In the genomic region with DNA sequence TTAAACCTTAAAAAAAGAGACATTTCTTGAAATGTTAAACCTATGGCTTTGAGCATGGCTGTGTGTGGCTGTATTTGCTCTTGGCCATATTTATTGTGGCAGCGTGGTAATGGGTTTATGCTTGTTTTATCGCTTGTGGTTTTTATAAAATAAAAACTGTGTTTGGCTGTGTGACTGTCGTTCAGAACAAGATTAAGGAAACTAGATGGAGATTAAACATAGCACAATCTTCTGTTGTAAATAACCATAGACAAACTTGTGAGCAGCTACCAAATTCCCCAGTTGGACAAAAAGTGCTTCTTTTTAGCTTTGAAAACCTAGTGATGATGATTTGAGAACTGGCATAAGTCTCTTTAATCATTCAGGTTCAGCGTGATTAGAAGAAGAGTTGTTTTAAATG, we compare ENCODE assay signal across 18 cellular contexts.
DNase-seq lines count a peak whose midpoint lies in the region; ATAC-seq and TF ChIP-seq lines count a peak whose summit lies in the region.
"Had no signal": no experiment of that assay in that cellular context is flagged by ENCODE, and none has a peak within 500 bp of the region (broad histone marks: within the 10 kb centered on the region; RNA-seq: fewer than 3 reads in every experiment).

No MANE protein-coding gene starts in this region.

- no peaks in the 10 kb centered on the region for H3K27me3 ChIP-seq in uterus

- no peak overlapping the region for H3K27ac ChIP-seq in HEK293 (ENCODE audit: extremely low read depth, low read depth, low read length)
- peak overlapping the region; percentile 9 to 40 for H3K27ac ChIP-seq in uterus
- H3K27ac ChIP-seq: C4-2B, GM23248, KMS-11 had no signal

- no peak overlapping the region for H3K4me3 ChIP-seq in HEK293 (ENCODE audit: low read depth, low read length)
- no peak overlapping the region for H3K4me3 ChIP-seq in fibroblast of villous mesenchyme (ENCODE audit: low read depth, low read length)
- no peak overlapping the region for H3K4me3 ChIP-seq in uterus
- H3K4me3 ChIP-seq: GM23248 had no signal

- POLR2A ChIA-PET in HEK293 (lab: Yijun Ruan, JAX) = no interaction called here

- no peaks in the 10 kb centered on the region for H3K9me3 ChIP-seq in HEK293 (ENCODE audit: control insufficient read depth, insufficient read depth, low read depth, low read length)
- H3K9me3 ChIP-seq in uterus = no peaks in the 10 kb centered on the region
- H3K9me3 ChIP-seq: Caco-2 had no signal

- ATAC-seq in HG02678 (IDR thresholded peaks at IDR 0.05; ENCODE audit: unreplicated experiment) (no peak), GM21825 (IDR thresholded peaks at IDR 0.05; ENCODE audit: unreplicated experiment) (no peak)

- TF ChIP-seq POLR2A in uterus (IDR thresholded peaks at IDR 0.05) = no peak

- intact Hi-C loops in uterus (cut with DNase I; ENCODE audit: low total_unique reads) = no loop called here

- no peaks in the 10 kb centered on the region for H3K36me3 ChIP-seq in HEK293 (ENCODE audit: control insufficient read depth in 2 of 2, insufficient read depth in 1 of 2, low read length in 2 of 2)
- H3K36me3 ChIP-seq in uterus = no peaks in the 10 kb centered on the region

- DNase-seq in NCI-H69 (lab: John Stamatoyannopoulos, UW) = peak; percentile 50
- peak; percentile 8 for DNase-seq in fibroblast of villous mesenchyme (ENCODE audit: low read depth)
- no peak for DNase-seq in uterus
- DNase-seq in MV-4-11 (lab: John Stamatoyannopoulos, UW) = no peak
- DNase-seq in NCI-H187 treated with DMSO at 0.1 percent for 48 hours (lab: John Stamatoyannopoulos, UW) = no peak
- DNase-seq: AML-193; Caco-2; CD4-positive, alpha-beta T cell; DMS153; GF-D8; GM23248; HCEC 1CT; HFFc6 had no signal

- no peak for TF ChIP-seq CTCF in HEK293 (tag by site-specific recombination; IDR thresholded peaks at IDR 0.05)
- TF ChIP-seq CTCF in fibroblast of villous mesenchyme (IDR thresholded peaks at IDR 0.05; ENCODE audit: insufficient read depth, low read depth, low read length) = no peak
- no peak for TF ChIP-seq CTCF in uterus (IDR thresholded peaks at IDR 0.05)

- CTCF ChIA-PET in HEK293 (lab: Yijun Ruan, JAX) = no interaction called here

- H3K4me1 ChIP-seq in HEK293 (ENCODE audit: control insufficient read depth, insufficient read depth, low read length) (peaks cover 6% of the 10 kb centered on the region; the same call in 1 of the 2 replicates), uterus (no peaks in the 10 kb centered on the region)

TF ChIP-seq in HEK293, 187 proteins besides CTCF, POLR2A, EP300 and RAD21:
- TF ChIP-seq OSR2 (tag by site-specific recombination; IDR thresholded peaks at IDR 0.05) (0 out of 2 replicates have a peak, but pooled peaks have one; percentile 9), ZNF548 (tag by site-specific recombination; IDR thresholded peaks at IDR 0.05) (no peak)
- TF ChIP-seq, protein P1, sequence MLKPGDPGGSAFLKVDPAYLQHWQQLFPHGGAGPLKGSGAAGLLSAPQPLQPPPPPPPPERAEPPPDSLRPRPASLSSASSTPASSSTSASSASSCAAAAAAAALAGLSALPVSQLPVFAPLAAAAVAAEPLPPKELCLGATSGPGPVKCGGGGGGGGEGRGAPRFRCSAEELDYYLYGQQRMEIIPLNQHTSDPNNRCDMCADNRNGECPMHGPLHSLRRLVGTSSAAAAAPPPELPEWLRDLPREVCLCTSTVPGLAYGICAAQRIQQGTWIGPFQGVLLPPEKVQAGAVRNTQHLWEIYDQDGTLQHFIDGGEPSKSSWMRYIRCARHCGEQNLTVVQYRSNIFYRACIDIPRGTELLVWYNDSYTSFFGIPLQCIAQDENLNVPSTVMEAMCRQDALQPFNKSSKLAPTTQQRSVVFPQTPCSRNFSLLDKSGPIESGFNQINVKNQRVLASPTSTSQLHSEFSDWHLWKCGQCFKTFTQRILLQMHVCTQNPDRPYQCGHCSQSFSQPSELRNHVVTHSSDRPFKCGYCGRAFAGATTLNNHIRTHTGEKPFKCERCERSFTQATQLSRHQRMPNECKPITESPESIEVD (tag by site-specific recombination; IDR thresholded peaks at IDR 0.05) = peak; percentile 93

Comparison
In these comparisons a context has a peak if more than half of its experiments do, and no peak if none do; other contexts are left out.
1. DNase-seq: peak in NCI-H69 (single experiment) and fibroblast of villous mesenchyme (single experiment); none in uterus (0 of 2), MV-4-11 (single experiment) and NCI-H187 treated with DMSO at 0.1 percent for 48 hours (single experiment).